In the genomic region with DNA sequence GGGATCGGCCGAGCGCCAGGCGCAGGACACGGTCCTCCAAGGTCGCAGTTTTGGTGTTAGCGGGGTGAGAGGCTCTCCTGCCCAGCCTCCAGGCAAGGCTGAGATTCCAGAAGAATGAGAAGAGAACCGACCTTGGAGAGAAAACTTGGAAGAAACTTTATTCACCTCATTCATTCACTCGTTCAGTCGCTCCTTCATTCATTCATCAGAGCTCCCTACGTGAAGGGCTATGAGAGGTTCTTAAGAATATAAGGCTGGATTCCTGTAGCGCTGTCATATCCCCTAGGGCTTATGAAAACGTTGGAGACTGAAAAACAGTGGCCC, we compare ENCODE assay signal across 8 cellular contexts. TPM values are rescaled to one million over a fixed set of nuclear protein-coding genes. Genes with fewer than 3 reads are reported as not detected.
DNase-seq lines count a peak whose midpoint lies in the region; ATAC-seq and TF ChIP-seq lines count a peak whose summit lies in the region.

No MANE protein-coding gene starts in this region.

- no peaks in the 10 kb centered on the region for H3K9me3 ChIP-seq in BE2C

- no peaks in the 10 kb centered on the region; the same call in 1 of the 2 replicates for H3K4me1 ChIP-seq in BE2C

- H3K36me3 ChIP-seq in BE2C, result no peaks in the 10 kb centered on the region

- H3K27ac Mint-ChIP-seq in naive B cell, result peak overlapping the region in 3 of 6 donors; percentile 45 to 83 (median 58)

- H3K4me1 Mint-ChIP-seq in naive B cell, result peaks cover 12 to 18% (median 16%) of the 10 kb centered on the region in 3 donors

- DNase-seq in BE2C (no peak), choroid plexus epithelial cell (ENCODE audit: low read depth) (no peak), naive B cell (no peak), NCI-H128 (lab: John Stamatoyannopoulos, UW; ENCODE audit: unreplicated experiment) (no peak), HuH-7.5 (ENCODE audit: low spot score) (no peak), UCSD-AML1 (lab: John Stamatoyannopoulos, UW; ENCODE audit: unreplicated experiment) (no peak)
- no peak for DNase-seq in Jurkat, Clone E6-1 (ENCODE audit: low read depth, low spot score)

- H3K27me3 ChIP-seq in BE2C, result no peaks in the 10 kb centered on the region

- H3K9me3 Mint-ChIP-seq in naive B cell, result peaks cover 0 to 1% (median 0%) of the 10 kb centered on the region in 7 donors

- H3K36me3 Mint-ChIP-seq in naive B cell, result peaks cover 0 to 6% of the 10 kb centered on the region in 2 donors

- ATAC-seq in naive B cell (ENCODE audit: low read depth in 2 of 2), result no peak
- no peak for ATAC-seq in HG03457 (IDR thresholded peaks at IDR 0.05; ENCODE audit: unreplicated experiment)

- H3K27me3 Mint-ChIP-seq in naive B cell, result peaks cover 38 to 60% (median 51%) of the 10 kb centered on the region in 3 donors

- H3K4me3 Mint-ChIP-seq in naive B cell, result peak overlapping the region; percentile 84 to 100 (median 98)

- TF ChIP-seq CTCF in BE2C (IDR thresholded peaks at IDR 0.05; ENCODE audit: low read depth, low read length) (no peak), choroid plexus epithelial cell (conservative IDR thresholded peaks at IDR 0.05; ENCODE audit: low read depth, low read length) (no peak)

- H3K4me3 ChIP-seq in BE2C (ENCODE audit: low read depth, low read length) (peak overlapping the region; percentile 66), choroid plexus epithelial cell (ENCODE audit: low read depth, low read length) (peak overlapping the region; percentile 90)
- peak overlapping the region; percentile 93 for H3K4me3 ChIP-seq in Jurkat, Clone E6-1 (ENCODE audit: low read length)

RNA-seq across cellular contexts. Expression of a gene that starts 1.0 kb away (rescaled TPM):
- polyA plus RNA-seq in BE2C (2012; ENCODE audit: insufficient read depth, insufficient read length, low read depth), result 47.5 TPM
- 59.4 TPM for polyA plus RNA-seq in Jurkat, Clone E6-1 (2012; ENCODE audit: insufficient read depth, insufficient read length)
- polyA plus RNA-seq in naive B cell (ENCODE audit: low read depth in 6 of 6), result 1 to 10 TPM in 3 of 6 donors, under 1 TPM in 2, not detected in 1; 0.35 to 5.0 (median 1.9) TPM
